Comparison of ENCODE assay signal across 23 cellular contexts in the genomic region with DNA sequence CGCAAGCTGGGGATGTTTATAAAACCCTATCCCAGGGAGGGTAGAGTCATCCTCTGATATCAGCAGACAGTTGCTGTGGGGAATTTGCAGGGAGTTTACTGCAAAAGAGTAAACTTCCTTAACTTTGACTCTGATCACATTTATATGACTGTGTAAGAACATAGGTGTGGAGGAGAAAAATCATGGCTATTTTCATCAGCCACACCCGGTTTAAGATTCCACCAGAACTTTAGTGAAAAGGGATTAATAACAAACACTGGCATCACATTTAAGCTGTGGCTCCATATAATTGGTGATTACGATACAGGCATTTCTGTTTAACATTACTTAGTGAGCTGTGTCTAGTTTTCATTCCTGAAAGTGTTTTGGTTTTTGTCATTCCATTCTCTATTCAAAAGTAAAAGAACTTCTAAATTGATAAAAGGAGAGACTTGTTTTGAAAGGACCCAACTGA.
DNase-seq lines count a peak whose midpoint lies in the region; ATAC-seq, FAIRE-seq and TF ChIP-seq lines count a peak whose summit lies in the region.
"Had no signal": no experiment of that assay in that cellular context is flagged by ENCODE, and none has a peak within 500 bp of the region (broad histone marks: within the 10 kb centered on the region; RNA-seq: fewer than 3 reads in every experiment).

No MANE protein-coding gene starts in this region.

- FAIRE-seq in GM12892 (lab: Jason Lieb, UNC) = no peak

- peaks cover 1% of the 10 kb centered on the region for H3K9me3 Mint-ChIP-seq in glutamatergic neuron (ENCODE audit: unreplicated experiment)
- H3K9me3 Mint-ChIP-seq: effector memory CD8-positive, alpha-beta T cell had no signal

- H3K4me1 Mint-ChIP-seq in glutamatergic neuron (ENCODE audit: low read depth, unreplicated experiment) = no peaks in the 10 kb centered on the region
- H3K4me1 Mint-ChIP-seq: naive thymus-derived CD4-positive, alpha-beta T cell had no signal

- intact Hi-C loops in esophagus muscularis mucosa (cut with DNase I) (no loop called here), mucosa of descending colon (cut with DNase I, micrococcal nuclease) (no loop called here), tibial artery (cut with DNase I; ENCODE audit: low total_unique reads) (loop anchor here (10.0 kb wide), 1 partner anchor 224 kb away; a partner anchor contains a TSS)

- no peak for TF ChIP-seq CTCF in RWPE1 (conservative IDR thresholded peaks at IDR 0.05; ENCODE audit: low read depth)
- no peak for TF ChIP-seq CTCF in esophagus muscularis mucosa (IDR thresholded peaks at IDR 0.05)
- no peak for TF ChIP-seq CTCF in mucosa of descending colon (IDR thresholded peaks at IDR 0.05)
- TF ChIP-seq CTCF in glutamatergic neuron (IDR thresholded peaks at IDR 0.05; ENCODE audit: partially characterized antibody, unreplicated experiment) = no peak
- no peak for TF ChIP-seq CTCF in tibial artery (IDR thresholded peaks at IDR 0.05)

- no peak overlapping the region for H3K4me3 ChIP-seq in esophagus muscularis mucosa
- no peak overlapping the region for H3K4me3 ChIP-seq in mucosa of descending colon
- no peak overlapping the region for H3K4me3 ChIP-seq in tibial artery
- H3K4me3 ChIP-seq: esophagus squamous epithelium, heart left ventricle, right atrium auricular region had no signal

- WGBS in esophagus muscularis mucosa = 69% methylated on average over 3 of the region's 3 CpGs

- no peak overlapping the region for H3K27ac Mint-ChIP-seq in glutamatergic neuron (ENCODE audit: unreplicated experiment)
- H3K27ac Mint-ChIP-seq: activated CD8-positive, alpha-beta T cell treated with anti-CD3 and anti-CD28 coated beads, Interleukin-2, amount 10 ng/mL, durations not matched to agents 7 days and 5 days; effector memory CD8-positive, alpha-beta T cell; naive thymus-derived CD4-positive, alpha-beta T cell had no signal

- no peaks in the 10 kb centered on the region for H3K27me3 ChIP-seq in esophagus muscularis mucosa
- H3K27me3 ChIP-seq in tibial artery = no peaks in the 10 kb centered on the region
- H3K27me3 ChIP-seq: esophagus squamous epithelium, heart left ventricle, right atrium auricular region had no signal

- H3K4me1 ChIP-seq in esophagus muscularis mucosa = peaks cover 0 to 39% (median 30%) of the 10 kb centered on the region in 4 donors
- peaks cover 12% of the 10 kb centered on the region for H3K4me1 ChIP-seq in mucosa of descending colon (ENCODE audit: low read depth)
- peaks cover 0 to 22% (median 2%) of the 10 kb centered on the region in 4 donors for H3K4me1 ChIP-seq in tibial artery
- H3K4me1 ChIP-seq: heart left ventricle, right atrium auricular region had no signal

- H3K36me3 Mint-ChIP-seq in glutamatergic neuron (ENCODE audit: unreplicated experiment) = peaks cover 3% of the 10 kb centered on the region
- H3K36me3 Mint-ChIP-seq: naive thymus-derived CD4-positive, alpha-beta T cell had no signal

- DNase-seq in RWPE1 (ENCODE audit: low spot score) (no peak), esophagus muscularis mucosa (ENCODE audit: extremely low spot score) (no peak), mucosa of descending colon (no peak), glutamatergic neuron (no peak), GM12892 (ENCODE audit: insufficient read length) (no peak), tibial artery (no peak)
- DNase-seq: activated CD4-positive, alpha-beta T cell treated with anti-CD3 and anti-CD28 coated beads for 1 hour; activated CD8-positive, alpha-beta T cell treated with anti-CD3 and anti-CD28 coated beads, Interleukin-2, amount 10 ng/mL, durations not matched to agents 7 days and 5 days; activated gamma-delta T cell; activated T-cell treated with anti-CD3 and anti-CD28 coated beads for 4 hours; DMS53; effector memory CD8-positive, alpha-beta T cell; esophagus squamous epithelium; Karpas-422; naive thymus-derived CD4-positive, alpha-beta T cell; NCI-H1694; NCI-H524; stimulated activated CD4-positive, alpha-beta T cell treated with anti-CD3 and anti-CD28 coated beads, Interleukin-4, amount 100 ng/mL, for 4 hours; stimulated activated naive CD8-positive, alpha-beta T cell treated with anti-CD3 and anti-CD28 coated beads, Interleukin-15, Interleukin-2, amounts not matched to agents 100 U/mL and 50 U/mL, for 24 hours; T-helper 1 cell had no signal

- TF ChIP-seq POLR2A in esophagus muscularis mucosa (IDR thresholded peaks at IDR 0.05; ENCODE audit: low read depth) (no peak), GM12892 (IDR thresholded peaks at IDR 0.05; ENCODE audit: low read depth, low read length) (no peak)

- no peak for TF ChIP-seq EP300 in esophagus muscularis mucosa (IDR thresholded peaks at IDR 0.05)

- H3K27me3 Mint-ChIP-seq in glutamatergic neuron (ENCODE audit: unreplicated experiment) = peaks cover 6% of the 10 kb centered on the region

- ATAC-seq in mucosa of descending colon (peak; percentile 83), GM19328 (IDR thresholded peaks at IDR 0.05; ENCODE audit: unreplicated experiment) (no peak)
- ATAC-seq: activated CD8-positive, alpha-beta T cell treated with anti-CD3 and anti-CD28 coated beads, Interleukin-2, amount 10 ng/mL, durations not matched to agents 7 days and 5 days; effector memory CD8-positive, alpha-beta T cell; naive thymus-derived CD4-positive, alpha-beta T cell; stimulated activated naive CD8-positive, alpha-beta T cell treated with anti-CD3 and anti-CD28 coated beads, Interleukin-15, Interleukin-2, amounts not matched to agents 100 U/mL and 50 U/mL, for 24 hours had no signal

- H3K9me3 ChIP-seq in esophagus muscularis mucosa = no peaks in the 10 kb centered on the region
- no peaks in the 10 kb centered on the region for H3K9me3 ChIP-seq in mucosa of descending colon
- no peaks in the 10 kb centered on the region for H3K9me3 ChIP-seq in tibial artery
- H3K9me3 ChIP-seq: esophagus squamous epithelium, heart left ventricle, right atrium auricular region had no signal

- H3K4me3 Mint-ChIP-seq in glutamatergic neuron (ENCODE audit: unreplicated experiment) = no peak overlapping the region
- H3K4me3 Mint-ChIP-seq: activated CD8-positive, alpha-beta T cell treated with anti-CD3 and anti-CD28 coated beads, Interleukin-2, amount 10 ng/mL, durations not matched to agents 7 days and 5 days; effector memory CD8-positive, alpha-beta T cell; naive thymus-derived CD4-positive, alpha-beta T cell had no signal

- H3K36me3 ChIP-seq in esophagus muscularis mucosa (peaks cover 0 to 8% (median 0%) of the 10 kb centered on the region in 4 donors), mucosa of descending colon (ENCODE audit: low read depth) (no peaks in the 10 kb centered on the region), tibial artery (peaks cover 0 to 36% (median 0%) of the 10 kb centered on the region in 3 donors)
- H3K36me3 ChIP-seq: esophagus squamous epithelium, heart left ventricle, right atrium auricular region had no signal

- CTCF ChIA-PET in RWPE1 (lab: Yijun Ruan, JAX) = interaction anchor here (0.7 to 1.7 kb wide), 2 partner anchors 17 to 89 kb away, joined by 4 to 5 read pairs; no protein-coding TSS in a partner anchor

- H3K27ac ChIP-seq in RWPE1 (peak overlapping the region; percentile 78), esophagus muscularis mucosa (replicated peaks in 1 of 4) (peak overlapping the region in 3 of 4 donors; percentile 35 to 47 (median 42)), tibial artery (no peak overlapping the region)
- H3K27ac ChIP-seq: esophagus squamous epithelium, heart left ventricle had no signal

- POLR2A ChIA-PET in RWPE1 (lab: Yijun Ruan, JAX; ENCODE audit: low non-redundant PET) = no interaction called here

Comparison
In these comparisons a context has a peak if more than half of its experiments do, and no peak if none do; other contexts are left out.
1. H3K27ac ChIP-seq: peak in RWPE1 (single experiment) and esophagus muscularis mucosa (3 of 4); none in tibial artery (0 of 2).